Comparison of ENCODE assay signal across 8 cellular contexts in the genomic region with DNA sequence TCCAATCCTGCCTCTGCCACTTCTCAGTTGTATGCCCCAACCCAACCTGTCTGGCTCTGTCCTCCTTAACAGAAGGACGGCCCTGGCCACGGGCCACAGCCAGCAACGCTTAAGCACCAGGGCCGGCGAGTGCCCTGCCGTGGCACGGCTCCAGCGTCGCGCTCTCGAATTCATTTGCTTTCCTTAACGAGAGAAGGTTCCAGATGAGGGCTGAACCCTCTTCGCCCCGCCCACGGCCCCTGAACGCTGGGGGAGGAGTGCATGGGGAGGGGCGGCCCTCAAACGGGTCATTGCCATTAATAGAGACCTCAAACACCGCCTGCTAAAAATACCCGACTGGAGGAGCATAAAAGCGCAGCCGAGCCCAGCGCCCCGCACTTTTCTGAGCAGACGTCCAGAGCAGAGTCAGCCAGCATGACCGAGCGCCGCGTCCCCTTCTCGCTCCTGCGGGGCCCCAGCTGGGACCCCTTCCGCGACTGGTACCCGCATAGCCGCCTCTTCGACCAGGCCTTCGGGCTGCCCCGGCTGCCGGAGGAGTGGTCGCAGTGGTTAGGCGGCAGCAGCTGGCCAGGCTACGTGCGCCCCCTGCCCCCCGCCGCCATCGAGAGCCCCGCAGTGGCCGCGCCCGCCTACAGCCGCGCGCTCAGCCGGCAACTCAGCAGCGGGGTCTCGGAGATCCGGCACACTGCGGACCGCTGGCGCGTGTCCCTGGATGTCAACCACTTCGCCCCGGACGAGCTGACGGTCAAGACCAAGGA. TPM values are rescaled to one million over a fixed set of nuclear protein-coding genes. Genes with fewer than 3 reads are reported as not detected.
A peak's percentile ranks its signal among the peaks of the same experiment; 100 is the strongest.
DNase-seq lines count a peak whose midpoint lies in the region; ATAC-seq and TF ChIP-seq lines count a peak whose summit lies in the region.

A gene (plus strand): TSS at position 375 of the 758 bp plus-strand sequence. CDS start 40 bp downstream, at position 415.

- ATAC-seq in HG02588 (IDR thresholded peaks at IDR 0.05; ENCODE audit: unreplicated experiment) (peak; percentile 43), body of pancreas (peak; percentile 71)

- peak in 2 of 7 experiments; percentile 6 to 9 for TF ChIP-seq CTCF in body of pancreas (IDR thresholded peaks at IDR 0.05)

- H3K9me3 ChIP-seq in body of pancreas: no peaks in the 10 kb centered on the region

- peak within 1 kb of the TSS; percentile 61 for H3K9ac ChIP-seq in rectal smooth muscle tissue (ENCODE audit: low read length)

- intact Hi-C loops in body of pancreas (cut with DNase I): no loop called here

- H3K4me1 ChIP-seq in body of pancreas: peaks cover 85% of the 10 kb centered on the region
- H3K4me1 ChIP-seq in rectal smooth muscle tissue (ENCODE audit: control insufficient read depth, insufficient read depth, low read length): peaks cover 27% of the 10 kb centered on the region

- H3K4me3 ChIP-seq in body of pancreas (peak within 1 kb of the TSS; percentile 39 to 82), rectal smooth muscle tissue (ENCODE audit: low read length) (peak within 1 kb of the TSS; percentile 92)

- WGBS in body of pancreas, 2 donors: 1 to 2% methylated on average over 24 to 60 of the region's 65 CpGs

- H3K36me3 ChIP-seq in body of pancreas (replicated peaks in 1 of 2; ENCODE audit: insufficient read depth in 1 of 2, low read depth in 2 of 2) (no peaks in the 10 kb centered on the region), rectal smooth muscle tissue (ENCODE audit: control insufficient read depth, insufficient read depth, low read length) (peaks cover 8% of the 10 kb centered on the region)

- peak; percentile 68 for DNase-seq in GDM1 (lab: John Stamatoyannopoulos, UW)
- DNase-seq in NCI-H187 (lab: John Stamatoyannopoulos, UW): peak; percentile 67 to 86
- DNase-seq in T-helper 22 cell (ENCODE audit: low read depth): peak; percentile 62
- peak; percentile 97 to 98 (median 98) for DNase-seq in body of pancreas
- peak; percentile 68 to 78 for DNase-seq in hippocampal formation (lab: John Stamatoyannopoulos, UW)
- no peak for DNase-seq in KG1 (lab: John Stamatoyannopoulos, UW)

- peak within 1 kb of the TSS; percentile 98 to 100 (median 100) for H3K27ac ChIP-seq in body of pancreas
- H3K27ac ChIP-seq in rectal smooth muscle tissue (ENCODE audit: low read depth, low read length): peak within 1 kb of the TSS; percentile 100

- H3K27me3 ChIP-seq in body of pancreas: no peaks in the 10 kb centered on the region
- no peaks in the 10 kb centered on the region for H3K27me3 ChIP-seq in rectal smooth muscle tissue (ENCODE audit: control insufficient read depth, insufficient read depth, low read length)

- TF ChIP-seq POLR2A in body of pancreas (IDR thresholded peaks at IDR 0.05): peak; percentile 98 to 99 (median 98)

RNA-seq across cellular contexts. Expression of the gene that starts here (rescaled TPM):
- 100 to 1,000 TPM; 367 to 445 TPM for total RNA-seq in body of pancreas
